ENCODE assay signal across 8 cellular contexts in the genomic region with DNA sequence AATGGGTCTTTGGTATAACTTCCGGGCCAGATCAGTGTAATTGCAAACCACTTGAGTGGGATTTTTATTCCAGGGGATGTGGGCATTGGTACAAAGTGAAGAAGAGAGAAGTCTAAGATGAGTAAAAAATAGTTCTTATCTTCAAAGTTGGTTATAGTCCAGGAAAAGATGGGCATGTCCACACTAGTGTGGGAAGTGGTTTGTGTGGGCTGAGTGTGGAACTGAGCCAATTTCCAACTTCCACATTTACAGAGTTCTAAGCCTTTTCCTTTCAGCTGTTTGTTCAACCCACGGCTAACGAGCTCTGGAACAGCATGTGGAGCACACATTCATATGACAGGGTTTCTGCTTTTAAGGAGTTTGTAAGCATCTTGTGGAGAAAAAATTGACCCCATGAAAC.
DNase-seq lines count a peak whose midpoint lies in the region; ATAC-seq lines count a peak whose summit lies in the region.

No MANE protein-coding gene starts in this region.

- H3K36me3 Mint-ChIP-seq in dendritic cell treated with granulocyte-macrophage colony-stimulating factor and Interleukin-4, amounts not matched to agents 40 ng/mL and 50 ng/mL, for 4 days (ENCODE audit: low read depth) = no peaks in the 10 kb centered on the region
- peaks cover 0 to 4% (median 0%) of the 10 kb centered on the region in 3 donors for H3K36me3 Mint-ChIP-seq in naive thymus-derived CD8-positive, alpha-beta T cell

- peak overlapping the region; percentile 76 for H3K27ac Mint-ChIP-seq in dendritic cell treated with granulocyte-macrophage colony-stimulating factor and Interleukin-4, amounts not matched to agents 40 ng/mL and 50 ng/mL, for 4 days
- H3K27ac Mint-ChIP-seq in naive thymus-derived CD8-positive, alpha-beta T cell = peak overlapping the region in 1 of 10 donors; percentile 20

- H3K9me3 Mint-ChIP-seq in dendritic cell treated with granulocyte-macrophage colony-stimulating factor and Interleukin-4, amounts not matched to agents 40 ng/mL and 50 ng/mL, for 4 days = peaks cover 9% of the 10 kb centered on the region
- peaks cover 0 to 4% (median 0%) of the 10 kb centered on the region in 9 donors for H3K9me3 Mint-ChIP-seq in naive thymus-derived CD8-positive, alpha-beta T cell

- peaks cover 2% of the 10 kb centered on the region for H3K27me3 Mint-ChIP-seq in dendritic cell treated with granulocyte-macrophage colony-stimulating factor and Interleukin-4, amounts not matched to agents 40 ng/mL and 50 ng/mL, for 4 days
- H3K27me3 Mint-ChIP-seq in naive thymus-derived CD8-positive, alpha-beta T cell = peaks cover 0 to 18% (median 2%) of the 10 kb centered on the region in 5 donors

- H3K4me1 Mint-ChIP-seq in dendritic cell treated with granulocyte-macrophage colony-stimulating factor and Interleukin-4, amounts not matched to agents 40 ng/mL and 50 ng/mL, for 4 days (ENCODE audit: low read depth) = peaks cover 73% of the 10 kb centered on the region
- H3K4me1 Mint-ChIP-seq in naive thymus-derived CD8-positive, alpha-beta T cell = peaks cover 3 to 11% (median 6%) of the 10 kb centered on the region in 4 donors

- in situ Hi-C loops in G401 (cut with HindIII; ENCODE audit: low sequenced_read_pairs) = no loop called here

- DNase-seq in G401 (ENCODE audit: low spot score) (peak; percentile 13), NOMO-1 treated with dmso at 0.1 percent for 144 hours (lab: John Stamatoyannopoulos, UW; ENCODE audit: unreplicated experiment) (peak; percentile 76), myocyte (ENCODE audit: low read depth) (peak; percentile 92), DMS79 (lab: John Stamatoyannopoulos, UW) (no peak)
- no peak for DNase-seq in naive thymus-derived CD8-positive, alpha-beta T cell
- no peak for DNase-seq in central memory CD4-positive, alpha-beta T cell

- no peak for ATAC-seq in GM18861 (IDR thresholded peaks at IDR 0.05; ENCODE audit: unreplicated experiment)
- ATAC-seq in naive thymus-derived CD8-positive, alpha-beta T cell = no peak

- intact Hi-C loops in dendritic cell treated with granulocyte-macrophage colony-stimulating factor and Interleukin-4, amounts not matched to agents 40 ng/mL and 50 ng/mL, for 4 days (cut with micrococcal nuclease) = no loop called here

- POLR2A ChIA-PET in naive thymus-derived CD8-positive, alpha-beta T cell (lab: Charles Lee) = no interaction called here

- no peak overlapping the region for H3K4me3 Mint-ChIP-seq in dendritic cell treated with granulocyte-macrophage colony-stimulating factor and Interleukin-4, amounts not matched to agents 40 ng/mL and 50 ng/mL, for 4 days
- H3K4me3 Mint-ChIP-seq in naive thymus-derived CD8-positive, alpha-beta T cell = no peak overlapping the region

Comparison
In these comparisons a context has a peak if more than half of its experiments do, and no peak if none do; other contexts are left out.
1. DNase-seq: peak in G401 (single experiment), NOMO-1 treated with dmso at 0.1 percent for 144 hours (single experiment) and myocyte (single experiment); none in naive thymus-derived CD8-positive, alpha-beta T cell (0 of 10), DMS79 (single experiment) and central memory CD4-positive, alpha-beta T cell (single experiment).